8 cellular contexts compared by ENCODE assay signal in genomic region chr14:91835197-91835919, GRCh38. TPM values are rescaled to one million over a fixed set of nuclear protein-coding genes. Genes with fewer than 3 reads are reported as not detected.
DNase-seq lines count a peak whose midpoint lies in the region; ATAC-seq, FAIRE-seq and TF ChIP-seq lines count a peak whose summit lies in the region.

No MANE protein-coding gene starts in this region.

- no peaks in the 10 kb centered on the region for H3K27me3 Mint-ChIP-seq in stimulated activated memory B cell treated with anti-CD40 and anti-IgM and Interleukin-4, amounts not matched to agents 10 μg/mL and 1 μg/mL and 100 μg/mL, for 72 hours

- H3K36me3 ChIP-seq in SK-N-MC (ENCODE audit: insufficient read depth, low read length) (no peaks in the 10 kb centered on the region), right atrium auricular region (no peaks in the 10 kb centered on the region)

- H3K4me3 ChIP-seq in SK-N-MC: peak overlapping the region; percentile 81
- peak overlapping the region; percentile 61 to 62 for H3K4me3 ChIP-seq in right atrium auricular region

- no peak for TF ChIP-seq CTCF in right atrium auricular region (IDR thresholded peaks at IDR 0.05)

- no peak overlapping the region for H3K9ac ChIP-seq in SK-N-MC (ENCODE audit: insufficient read length)

- peaks cover 0 to 6% of the 10 kb centered on the region in 2 donors for H3K27me3 ChIP-seq in right atrium auricular region

- H3K27ac ChIP-seq in SK-N-MC: no peak overlapping the region
- peak overlapping the region; percentile 74 to 76 for H3K27ac ChIP-seq in right atrium auricular region

- peaks cover 0 to 14% of the 10 kb centered on the region in 2 donors for H3K4me1 ChIP-seq in right atrium auricular region

- FAIRE-seq in urothelium cell line (lab: Jason Lieb, UNC): no peak

- H3K4me1 Mint-ChIP-seq in stimulated activated memory B cell treated with anti-CD40 and anti-IgM and Interleukin-4, amounts not matched to agents 10 μg/mL and 1 μg/mL and 100 μg/mL, for 72 hours: peaks cover 48% of the 10 kb centered on the region

- H3K4me3 Mint-ChIP-seq in stimulated activated memory B cell treated with anti-CD40 and anti-IgM and Interleukin-4, amounts not matched to agents 10 μg/mL and 1 μg/mL and 100 μg/mL, for 72 hours: peak overlapping the region; percentile 85

- peak overlapping the region; percentile 89 for H3K27ac Mint-ChIP-seq in stimulated activated memory B cell treated with anti-CD40 and anti-IgM and Interleukin-4, amounts not matched to agents 10 μg/mL and 1 μg/mL and 100 μg/mL, for 72 hours

- DNase-seq in DMS79 treated with DMSO at 0.1 percent for 48 hours (lab: John Stamatoyannopoulos, UW) (peak; percentile 54), SK-N-MC (ENCODE audit: low read depth, low spot score) (no peak), right atrium auricular region (ENCODE audit: low spot score) (no peak), SW 1271 (lab: John Stamatoyannopoulos, UW) (no peak), amniotic stem cell (lab: John Stamatoyannopoulos, UW) (no peak), urothelium cell line (ENCODE audit: low spot score) (no peak)

- ATAC-seq in GM21737 (IDR thresholded peaks at IDR 0.05; ENCODE audit: unreplicated experiment): peak; percentile 27
- no peak for ATAC-seq in stimulated activated memory B cell treated with anti-CD40 and anti-IgM and Interleukin-4, amounts not matched to agents 10 μg/mL and 1 μg/mL and 100 μg/mL, for 72 hours

- peaks cover 3% of the 10 kb centered on the region for H3K9me3 Mint-ChIP-seq in stimulated activated memory B cell treated with anti-CD40 and anti-IgM and Interleukin-4, amounts not matched to agents 10 μg/mL and 1 μg/mL and 100 μg/mL, for 72 hours

- no peaks in the 10 kb centered on the region for H3K36me3 Mint-ChIP-seq in stimulated activated memory B cell treated with anti-CD40 and anti-IgM and Interleukin-4, amounts not matched to agents 10 μg/mL and 1 μg/mL and 100 μg/mL, for 72 hours

- H3K9me3 ChIP-seq in SK-N-MC (ENCODE audit: low read depth, low read length): no peaks in the 10 kb centered on the region
- H3K9me3 ChIP-seq in right atrium auricular region: no peaks in the 10 kb centered on the region

RNA-seq across cellular contexts. Expression of gene TC2N, which starts 32.0 kb away (rescaled TPM):
- total RNA-seq in right atrium auricular region: 10 to 100 TPM in 1 of 2 donors, 1 to 10 TPM in 1; 3.9 to 12.5 TPM
